In genomic region chr14:63933110-63933509, GRCh38 we compare ENCODE assay signal across 9 cellular contexts.
DNase-seq lines count a peak whose midpoint lies in the region; ATAC-seq and TF ChIP-seq lines count a peak whose summit lies in the region.
"Had no signal": no experiment of that assay in that cellular context is flagged by ENCODE, and none has a peak within 500 bp of the region (broad histone marks: within the 10 kb centered on the region; RNA-seq: fewer than 3 reads in every experiment).

No MANE protein-coding gene starts in this region.

- no peaks in the 10 kb centered on the region for H3K36me3 ChIP-seq in HUES64 (ENCODE audit: insufficient read depth, low read length)
- H3K36me3 ChIP-seq in parathyroid adenoma (ENCODE audit: control insufficient read depth, insufficient read depth, low read length), result no peaks in the 10 kb centered on the region
- no peaks in the 10 kb centered on the region for H3K36me3 ChIP-seq in gastroesophageal sphincter
- H3K36me3 ChIP-seq: prostate gland had no signal

- H3K4me1 ChIP-seq in HUES64 (ENCODE audit: insufficient read depth, low read length) (peaks cover 19% of the 10 kb centered on the region), parathyroid adenoma (no peaks in the 10 kb centered on the region), gastroesophageal sphincter (peaks cover 0 to 11% (median 0%) of the 10 kb centered on the region in 3 donors)
- H3K4me1 ChIP-seq: prostate gland had no signal

- H3K9ac ChIP-seq in HUES64 (ENCODE audit: low read depth, low read length), result no peak overlapping the region
- H3K9ac ChIP-seq in parathyroid adenoma, result no peak overlapping the region

- 86% methylated on average over 3 of the region's 3 CpGs for WGBS in HUES64
- 90 to 97% methylated on average over 3 of the region's 3 CpGs for WGBS in gastroesophageal sphincter (ENCODE audit: low coverage in 1 of 2), 2 donors

- H3K4me2 ChIP-seq in parathyroid adenoma (ENCODE audit: low read length), result no peak overlapping the region

- no peak overlapping the region for H2AFZ ChIP-seq in parathyroid adenoma

- DNase-seq in astrocyte of the hippocampus (ENCODE audit: low read depth, low spot score) (peak; percentile 47), SHP77 treated with DMSO at 0.1 percent for 48 hours (lab: John Stamatoyannopoulos, UW) (no peak), GM19240 (ENCODE audit: insufficient read length, low spot score) (no peak)
- DNase-seq: NCI-H2171 had no signal

- H3K27ac ChIP-seq in HUES64 (ENCODE audit: low read depth, low read length) (peak overlapping the region; percentile 42; the same call in 1 of the 2 replicates), parathyroid adenoma (peak overlapping the region; percentile 12), gastroesophageal sphincter (no peak overlapping the region)

- H3K27me3 ChIP-seq in HUES64 (ENCODE audit: insufficient read depth, low read length), result no peaks in the 10 kb centered on the region
- H3K27me3 ChIP-seq in parathyroid adenoma (ENCODE audit: control insufficient read depth, insufficient read depth, low read length), result no peaks in the 10 kb centered on the region
- H3K27me3 ChIP-seq in gastroesophageal sphincter, result no peaks in the 10 kb centered on the region

- ATAC-seq in GM19463 (IDR thresholded peaks at IDR 0.05; ENCODE audit: unreplicated experiment), result peak; percentile 62
- no peak for ATAC-seq in gastroesophageal sphincter

- TF ChIP-seq POLR2A in gastroesophageal sphincter (IDR thresholded peaks at IDR 0.05), result no peak

- no peak for TF ChIP-seq CTCF in parathyroid adenoma (IDR thresholded peaks at IDR 0.05)
- no peak for TF ChIP-seq CTCF in gastroesophageal sphincter (IDR thresholded peaks at IDR 0.05)

- no peaks in the 10 kb centered on the region for H3K9me3 ChIP-seq in HUES64 (ENCODE audit: insufficient read depth, low read depth, low read length)
- H3K9me3 ChIP-seq in parathyroid adenoma (ENCODE audit: control insufficient read depth, low read length), result no peaks in the 10 kb centered on the region
- H3K9me3 ChIP-seq in gastroesophageal sphincter, result no peaks in the 10 kb centered on the region
- H3K9me3 ChIP-seq: prostate gland had no signal

- TF ChIP-seq EP300 in gastroesophageal sphincter (IDR thresholded peaks at IDR 0.05), result no peak

- no peak overlapping the region for H3K4me3 ChIP-seq in HUES64 (ENCODE audit: low read length)
- H3K4me3 ChIP-seq in parathyroid adenoma (ENCODE audit: low read depth, low read length), result no peak overlapping the region
- no peak overlapping the region for H3K4me3 ChIP-seq in gastroesophageal sphincter
- H3K4me3 ChIP-seq: prostate gland had no signal

- H3K79me2 ChIP-seq in parathyroid adenoma, result no peaks in the 10 kb centered on the region

Comparison
In these comparisons a context has a peak if more than half of its experiments do, and no peak if none do; other contexts are left out.
1. H3K27ac ChIP-seq: peak in HUES64 (single experiment) and parathyroid adenoma (single experiment); none in gastroesophageal sphincter (0 of 4).